18 cellular contexts compared by ENCODE assay signal in the genomic region with DNA sequence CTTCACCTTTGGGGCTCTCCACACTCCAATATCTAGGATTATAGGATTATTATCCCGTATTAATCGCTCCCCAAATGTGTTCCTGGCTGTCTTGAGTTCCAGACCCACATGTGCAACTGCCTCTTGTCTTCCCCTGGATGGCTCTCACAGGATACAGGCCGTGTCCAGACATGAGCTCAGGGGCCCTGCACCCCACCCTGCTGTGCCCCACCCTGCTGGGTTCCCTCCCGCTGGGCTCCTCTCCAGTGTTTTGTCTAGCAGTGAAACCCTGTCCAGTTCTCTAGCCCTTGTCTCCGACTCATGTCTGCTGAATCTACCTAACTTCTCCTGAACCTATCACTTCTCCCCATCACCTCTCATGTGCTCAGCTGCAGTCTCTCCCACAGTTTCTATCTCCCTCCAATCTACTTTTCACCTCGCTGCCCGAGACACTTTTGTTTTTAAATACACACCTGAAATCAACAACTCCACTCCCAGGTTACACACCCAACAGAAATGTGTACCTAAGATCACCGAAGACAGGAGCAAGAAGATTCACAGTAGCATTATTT. TPM values are rescaled to one million over a fixed set of nuclear protein-coding genes. Genes with fewer than 3 reads are reported as not detected.
"Had no signal": no experiment of that assay in that cellular context is flagged by ENCODE, and none has a peak within 500 bp of the region (broad histone marks: within the 10 kb centered on the region; RNA-seq: fewer than 3 reads in every experiment).

No MANE protein-coding gene starts in this region.

- DNase-seq: activated CD4-positive, alpha-beta T cell treated with anti-CD3 and anti-CD28 coated beads for 1 hour; activated effector memory CD4-positive, alpha-beta T cell treated with Interleukin-2 at 50 U/mL for 16 hours; activated naive CD4-positive, alpha-beta T cell treated with anti-CD3 and anti-CD28 coated beads, Interleukin-2, amount 10 ng/mL, durations not matched to agents 7 days and 5 days; activated T-cell treated with anti-CD3 and anti-CD28 coated beads, Interleukin-2, amount 50 U/mL, for 72 hours; colonic mucosa; dorsolateral prefrontal cortex; esophagus squamous epithelium; immature natural killer cell; nucleus accumbens; small intestine; stimulated activated CD4-positive, alpha-beta T cell treated with anti-CD3 and anti-CD28 coated beads, Interleukin-2, amount 100 ng/mL, for 24 hours; stimulated activated naive CD8-positive, alpha-beta T cell treated with anti-CD3 and anti-CD28 coated beads, Interleukin-15, amount 100 ng/mL, for 72 hours; T-helper 1 cell; tibial artery had no signal

- H3K4me3 Mint-ChIP-seq: activated naive CD4-positive, alpha-beta T cell treated with anti-CD3 and anti-CD28 coated beads, Interleukin-2, amount 10 ng/mL, durations not matched to agents 7 days and 5 days; activated T-cell treated with anti-CD3 and anti-CD28 coated beads, Interleukin-2, amount 50 U/mL, for 72 hours had no signal

- H3K27ac ChIP-seq: adrenal gland, ascending aorta, colonic mucosa, dorsolateral prefrontal cortex, esophagus squamous epithelium, left lung, tibial artery had no signal

- H3K27ac Mint-ChIP-seq: activated naive CD4-positive, alpha-beta T cell treated with anti-CD3 and anti-CD28 coated beads, Interleukin-2, amount 10 ng/mL, durations not matched to agents 7 days and 5 days; activated T-cell treated with anti-CD3 and anti-CD28 coated beads, Interleukin-2, amount 50 U/mL, for 72 hours; stimulated activated effector memory CD8-positive, alpha-beta T cell treated with anti-CD3 and anti-CD28 coated beads, Interleukin-12 subunit alpha, Interleukin-12 subunit beta, amount 100 ng/mL, for 72 hours; stimulated activated naive CD8-positive, alpha-beta T cell treated with anti-CD3 and anti-CD28 coated beads, Interleukin-15, amount 100 ng/mL, for 72 hours had no signal

- H3K36me3 Mint-ChIP-seq: activated naive CD4-positive, alpha-beta T cell treated with anti-CD3 and anti-CD28 coated beads, Interleukin-2, amount 10 ng/mL, durations not matched to agents 7 days and 5 days; immature natural killer cell; stimulated activated effector memory CD8-positive, alpha-beta T cell treated with anti-CD3 and anti-CD28 coated beads, Interleukin-12 subunit alpha, Interleukin-12 subunit beta, amount 100 ng/mL, for 72 hours had no signal

- H3K27me3 ChIP-seq: colonic mucosa had no signal

- H3K9me3 ChIP-seq: adrenal gland, ascending aorta, colonic mucosa, esophagus squamous epithelium, left lung, tibial artery had no signal

- H3K4me1 ChIP-seq: ascending aorta, left lung had no signal

- H3K4me3 ChIP-seq: adrenal gland, ascending aorta, colonic mucosa, dorsolateral prefrontal cortex, esophagus squamous epithelium, left lung, tibial artery had no signal

- H3K4me1 Mint-ChIP-seq: activated naive CD4-positive, alpha-beta T cell treated with anti-CD3 and anti-CD28 coated beads, Interleukin-2, amount 10 ng/mL, durations not matched to agents 7 days and 5 days; immature natural killer cell had no signal

- H3K9me3 Mint-ChIP-seq: activated naive CD4-positive, alpha-beta T cell treated with anti-CD3 and anti-CD28 coated beads, Interleukin-2, amount 10 ng/mL, durations not matched to agents 7 days and 5 days; activated T-cell treated with anti-CD3 and anti-CD28 coated beads, Interleukin-2, amount 50 U/mL, for 72 hours; immature natural killer cell; stimulated activated effector memory CD8-positive, alpha-beta T cell treated with anti-CD3 and anti-CD28 coated beads, Interleukin-12 subunit alpha, Interleukin-12 subunit beta, amount 100 ng/mL, for 72 hours; stimulated activated naive CD8-positive, alpha-beta T cell treated with anti-CD3 and anti-CD28 coated beads, Interleukin-15, amount 100 ng/mL, for 72 hours had no signal

- ATAC-seq: activated T-cell treated with anti-CD3 and anti-CD28 coated beads, Interleukin-2, amount 50 U/mL, for 72 hours; left lung; stimulated activated effector memory CD8-positive, alpha-beta T cell treated with anti-CD3 and anti-CD28 coated beads, Interleukin-12 subunit alpha, Interleukin-12 subunit beta, amount 100 ng/mL, for 72 hours; stimulated activated naive CD8-positive, alpha-beta T cell treated with anti-CD3 and anti-CD28 coated beads, Interleukin-15, amount 100 ng/mL, for 72 hours had no signal

- H3K36me3 ChIP-seq: adrenal gland, ascending aorta, colonic mucosa, esophagus squamous epithelium, left lung, tibial artery had no signal

RNA-seq across cellular contexts. Expression of a gene that starts 2.0 kb away (rescaled TPM):
- total RNA-seq: ascending aorta had no signal
